8 cellular contexts compared by ENCODE assay signal in the genomic region with DNA sequence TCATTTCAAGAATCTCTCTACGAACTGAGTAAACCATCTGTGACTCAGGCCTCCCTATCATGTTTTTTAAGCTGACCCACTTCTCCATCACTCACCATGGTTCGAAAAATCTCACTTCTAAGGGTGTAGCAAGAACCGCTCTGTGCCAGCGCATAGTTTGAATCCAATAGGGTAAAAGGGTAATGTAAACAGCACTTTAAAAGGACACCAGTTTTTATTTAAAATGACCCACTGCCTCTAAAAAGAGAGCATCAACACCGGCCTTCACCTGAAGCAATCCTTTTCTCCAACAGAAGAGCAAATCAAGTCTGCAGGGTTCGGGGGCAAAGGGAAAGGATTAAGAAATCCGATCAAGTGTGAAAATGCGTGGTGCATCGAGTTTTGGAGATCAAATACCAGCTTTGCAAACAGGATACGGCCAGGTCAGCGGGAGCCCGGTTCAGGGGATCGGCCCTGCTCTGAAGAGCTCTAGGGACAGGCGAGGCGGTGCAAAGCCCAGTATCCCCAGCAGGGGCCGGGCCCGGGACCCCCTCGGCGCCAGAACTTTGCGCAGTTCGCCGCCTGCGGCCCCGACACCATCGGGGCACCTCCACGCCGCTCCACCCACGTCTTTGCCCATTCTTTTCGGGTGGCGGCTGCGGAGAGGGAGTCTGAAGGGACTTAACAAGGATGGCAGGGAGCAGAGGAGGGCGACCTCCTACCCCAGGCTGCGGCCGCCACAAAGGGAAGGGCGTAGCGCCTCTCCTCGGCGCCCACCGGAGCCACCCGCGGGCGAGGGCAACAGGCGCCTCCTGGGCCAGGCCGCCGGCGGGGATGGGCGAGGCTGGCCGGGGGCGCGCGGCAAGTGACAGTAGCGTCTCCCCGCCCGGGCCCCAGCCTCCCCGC. TPM values are rescaled to one million over a fixed set of nuclear protein-coding genes. Genes with fewer than 3 reads are reported as not detected.
DNase-seq lines count a peak whose midpoint lies in the region; ATAC-seq and TF ChIP-seq lines count a peak whose summit lies in the region.

No MANE protein-coding gene starts in this region.

- no peaks in the 10 kb centered on the region for H3K9me3 Mint-ChIP-seq in activated naive CD4-positive, alpha-beta T cell treated with anti-CD3 and anti-CD28 coated beads, Interleukin-2, amount 50 U/mL, for 24 hours

- peak; percentile 59 for DNase-seq in RPMI7951 (ENCODE audit: low read depth)
- DNase-seq in Right ventricle myocardium inferior (ENCODE audit: missing footprints) = peak; percentile 71
- DNase-seq in osteoblast (ENCODE audit: insufficient read length, low spot score, missing footprints) = peak; percentile 93

- peaks cover 56% of the 10 kb centered on the region for H3K79me2 ChIP-seq in osteoblast (ENCODE audit: insufficient read depth, low read length)

- ATAC-seq in GM19043 (IDR thresholded peaks at IDR 0.05; ENCODE audit: low read depth, unreplicated experiment) (peak; percentile 44), HG03175 (IDR thresholded peaks at IDR 0.05; ENCODE audit: unreplicated experiment) (peak; percentile 48), Right ventricle myocardium inferior (peak; percentile 6)

- peaks cover 2% of the 10 kb centered on the region for H3K36me3 Mint-ChIP-seq in activated naive CD4-positive, alpha-beta T cell treated with anti-CD3 and anti-CD28 coated beads, Interleukin-2, amount 50 U/mL, for 24 hours

- H3K36me3 ChIP-seq in BLaER1 treated with 17β-estradiol and CSF1 and Interleukin-3, amounts not matched to agents 10 nM and 100 nM = no peaks in the 10 kb centered on the region
- H3K36me3 ChIP-seq in osteoblast (ENCODE audit: insufficient read depth, low read length) = no peaks in the 10 kb centered on the region
- H3K36me3 ChIP-seq in urinary bladder (ENCODE audit: insufficient read depth) = no peaks in the 10 kb centered on the region

- H3K4me1 Mint-ChIP-seq in activated naive CD4-positive, alpha-beta T cell treated with anti-CD3 and anti-CD28 coated beads, Interleukin-2, amount 50 U/mL, for 24 hours = peaks cover 74% of the 10 kb centered on the region

- no peaks in the 10 kb centered on the region for H3K27me3 Mint-ChIP-seq in activated naive CD4-positive, alpha-beta T cell treated with anti-CD3 and anti-CD28 coated beads, Interleukin-2, amount 50 U/mL, for 24 hours

- peak overlapping the region; percentile 79 to 88 (median 84) for H3K9ac ChIP-seq in BLaER1 treated with 17β-estradiol and CSF1 and Interleukin-3, amounts not matched to agents 10 nM and 100 nM

- TF ChIP-seq CTCF in osteoblast (IDR thresholded peaks at IDR 0.05; ENCODE audit: extremely low read depth, low read depth, low read length) = peak; percentile 41

- no peaks in the 10 kb centered on the region for H3K9me3 ChIP-seq in BLaER1 treated with 17β-estradiol and CSF1 and Interleukin-3, amounts not matched to agents 10 nM and 100 nM (replicated peaks in 1 of 11)
- H3K9me3 ChIP-seq in osteoblast (ENCODE audit: low read depth, low read length) = no peaks in the 10 kb centered on the region

- intact Hi-C loops in Right ventricle myocardium inferior (cut with DNase I) = loop anchor here (2.0 to 10.0 kb wide), 5 partner anchors 29 to 563 kb away; a partner anchor contains a TSS

- H3K4me3 ChIP-seq in BLaER1 treated with 17β-estradiol and CSF1 and Interleukin-3, amounts not matched to agents 10 nM and 100 nM = peak overlapping the region; percentile 71 to 91 (median 80)
- H3K4me3 ChIP-seq in osteoblast (ENCODE audit: insufficient read depth, low read length) = peak overlapping the region; percentile 96
- peak overlapping the region; percentile 88 for H3K4me3 ChIP-seq in urinary bladder (ENCODE audit: low read depth, low read length)

- peak overlapping the region in 8 of 11 experiments; percentile 53 to 86 (median 72); a peak in 14 of 22 replicates for H3K27ac ChIP-seq in BLaER1 treated with 17β-estradiol and CSF1 and Interleukin-3, amounts not matched to agents 10 nM and 100 nM
- H3K27ac ChIP-seq in osteoblast (ENCODE audit: low read depth, low read length) = peak overlapping the region; percentile 74
- H3K27ac ChIP-seq in urinary bladder (ENCODE audit: low read depth) = peak overlapping the region; percentile 94

- peak overlapping the region; percentile 98 for H3K27ac Mint-ChIP-seq in activated naive CD4-positive, alpha-beta T cell treated with anti-CD3 and anti-CD28 coated beads, Interleukin-2, amount 50 U/mL, for 24 hours

- H3K27me3 ChIP-seq in BLaER1 treated with 17β-estradiol and CSF1 and Interleukin-3, amounts not matched to agents 10 nM and 100 nM = peaks cover 21 to 29% (median 27%) of the 10 kb centered on the region in 11 experiments
- H3K27me3 ChIP-seq in osteoblast (ENCODE audit: insufficient read depth, low read length) = no peaks in the 10 kb centered on the region

- peaks cover 32 to 48% (median 45%) of the 10 kb centered on the region in 10 experiments for H3K4me1 ChIP-seq in BLaER1 treated with 17β-estradiol and CSF1 and Interleukin-3, amounts not matched to agents 10 nM and 100 nM
- H3K4me1 ChIP-seq in osteoblast (ENCODE audit: insufficient read depth, low read length) (peaks cover 42% of the 10 kb centered on the region), urinary bladder (ENCODE audit: insufficient read depth) (no peaks in the 10 kb centered on the region)

- peak overlapping the region; percentile 81 for H2AFZ ChIP-seq in osteoblast (ENCODE audit: low read length)

- 1% methylated on average over 55 of the region's 55 CpGs for WGBS in urinary bladder

- H4K20me1 ChIP-seq in BLaER1 treated with 17β-estradiol and CSF1 and Interleukin-3, amounts not matched to agents 10 nM and 100 nM = peaks cover 0 to 24% (median 3%) of the 10 kb centered on the region in 11 experiments; a peak in 4 of 22 replicates
- H4K20me1 ChIP-seq in osteoblast (ENCODE audit: insufficient read depth, low read length) = peaks cover 25% of the 10 kb centered on the region

- peak overlapping the region; percentile 94 for H3K4me3 Mint-ChIP-seq in activated naive CD4-positive, alpha-beta T cell treated with anti-CD3 and anti-CD28 coated beads, Interleukin-2, amount 50 U/mL, for 24 hours

- H3K4me2 ChIP-seq in BLaER1 treated with 17β-estradiol and CSF1 and Interleukin-3, amounts not matched to agents 10 nM and 100 nM = peak overlapping the region; percentile 94 to 99 (median 97)
- peak overlapping the region; percentile 96 for H3K4me2 ChIP-seq in osteoblast (ENCODE audit: insufficient read depth, low read length)

RNA-seq across cellular contexts. Expression of a gene that starts 0.8 kb away (rescaled TPM):
- 39.5 and 45.5 TPM in 2 replicates for total RNA-seq in RPMI7951 (2014; rRNA removed; shearing (Covaris generic))
- total RNA-seq in Right ventricle myocardium inferior = 14.3 TPM
- total RNA-seq in osteoblast = 43.8 and 61.0 TPM in 2 replicates
- total RNA-seq in urinary bladder = 41.2 TPM
- polyA plus RNA-seq in urinary bladder = 14.5 TPM

Comparison
In these comparisons a context has a peak if more than half of its experiments do, and no peak if none do; other contexts are left out.
1. Peak in every context shown above with its lines: DNase-seq, ATAC-seq, H3K4me3 ChIP-seq and H3K27ac ChIP-seq.